In the genomic region with DNA sequence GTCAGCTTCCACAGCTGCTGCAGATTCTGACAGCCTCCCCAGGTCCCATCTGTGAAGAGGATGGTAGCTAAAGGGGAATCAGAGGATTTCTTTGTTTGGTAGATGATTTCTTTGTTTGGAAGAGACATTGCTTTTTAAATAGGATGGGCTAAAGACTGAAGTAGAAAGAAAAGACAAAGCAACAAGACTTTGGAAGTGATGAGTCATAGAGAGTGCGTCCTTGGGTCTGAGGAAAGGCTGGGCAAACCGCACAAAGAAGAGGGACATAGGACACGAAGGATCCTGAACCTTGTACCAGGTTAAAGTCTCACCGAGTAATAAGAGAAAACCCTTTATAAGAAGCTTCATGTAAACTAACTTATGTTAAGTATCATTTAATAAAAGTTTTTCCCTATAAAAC, we compare ENCODE assay signal across 18 cellular contexts. TPM values are rescaled to one million over a fixed set of nuclear protein-coding genes. Genes with fewer than 3 reads are reported as not detected.
DNase-seq lines count a peak whose midpoint lies in the region; ATAC-seq, FAIRE-seq and TF ChIP-seq lines count a peak whose summit lies in the region.
"Had no signal": no experiment of that assay in that cellular context is flagged by ENCODE, and none has a peak within 500 bp of the region (broad histone marks: within the 10 kb centered on the region; RNA-seq: fewer than 3 reads in every experiment).

No MANE protein-coding gene starts in this region.

- H3K18ac ChIP-seq in H9 (ENCODE audit: insufficient read length, low read depth, low read length), result no peak overlapping the region

- no peak for DNase-seq in H9
- DNase-seq in astrocyte of the hippocampus (ENCODE audit: low read depth, low spot score), result peak; percentile 20
- peak; percentile 17 for DNase-seq in endothelial cell of umbilical vein (ENCODE audit: low read depth, low spot score)
- peak; percentile 5 for DNase-seq in renal cortical epithelial cell (ENCODE audit: low read depth)
- no peak for DNase-seq in superior temporal gyrus (ENCODE audit: extremely low spot score)
- DNase-seq in T-helper 9 cell, result no peak
- DNase-seq: CD8-positive, alpha-beta T cell; COR-L47; DMS153; DMS79 treated with DMSO at 0.1 percent for 48 hours; EL had no signal

- no peaks in the 10 kb centered on the region for H3K23me2 ChIP-seq in H9 (ENCODE audit: insufficient read length, low read depth, low read length, poor library complexity, severe bottlenecking)

- no peak overlapping the region for H4K91ac ChIP-seq in H9 (ENCODE audit: insufficient read length, low read depth, low read length)

- H3K9me3 Mint-ChIP-seq in H9, result peaks cover 0 to 4% of the 10 kb centered on the region in 2 experiments; a peak in 1 of 5 replicates
- H3K9me3 Mint-ChIP-seq: CD8-positive, alpha-beta T cell had no signal

- no peaks in the 10 kb centered on the region for H4K20me1 ChIP-seq in H9 (ENCODE audit: control insufficient read depth, insufficient read depth, insufficient read length)
- H4K20me1 ChIP-seq in endothelial cell of umbilical vein (replicated peaks; ENCODE audit: control insufficient read depth, extremely low read depth, insufficient read depth, low read length), result no peaks in the 10 kb centered on the region

- H3K9ac ChIP-seq in H9 (ENCODE audit: extremely low read depth, insufficient read length, low read length) (no peak overlapping the region), endothelial cell of umbilical vein (replicated peaks; ENCODE audit: extremely low read depth, insufficient read depth, low read length) (no peak overlapping the region)

- no peaks in the 10 kb centered on the region for H3K9me1 ChIP-seq in endothelial cell of umbilical vein (replicated peaks; ENCODE audit: control insufficient read depth, extremely low read depth, insufficient read depth, low read length)

- no peak overlapping the region for H4K8ac ChIP-seq in H9 (replicated peaks; ENCODE audit: insufficient read length, low read depth, low read length)

- no peak overlapping the region for H2BK12ac ChIP-seq in H9 (ENCODE audit: insufficient read length, low read depth, low read length)

- H3K56ac ChIP-seq in H9 (ENCODE audit: insufficient read length, low read depth, low read length), result no peak overlapping the region

- H3K27ac ChIP-seq in H9 (ENCODE audit: insufficient read length, low read depth, low read length), result no peak overlapping the region
- H3K27ac ChIP-seq in endothelial cell of umbilical vein (ENCODE audit: insufficient read depth, low read depth, low read length), result no peak overlapping the region

- H3K4me3 Mint-ChIP-seq in H9, result no peak overlapping the region
- H3K4me3 Mint-ChIP-seq: CD14-positive monocyte; CD8-positive, alpha-beta T cell had no signal

- H3K79me2 ChIP-seq in H9 (ENCODE audit: insufficient read depth, low read length) (no peaks in the 10 kb centered on the region), endothelial cell of umbilical vein (ENCODE audit: control insufficient read depth, insufficient read depth, low read length) (no peaks in the 10 kb centered on the region)

- H3K27me3 ChIP-seq in H9 (ENCODE audit: insufficient read depth, low read length) (no peaks in the 10 kb centered on the region), endothelial cell of umbilical vein (ENCODE audit: control insufficient read depth in 2 of 2, insufficient read depth in 2 of 2, low read length in 2 of 2) (no peaks in the 10 kb centered on the region)

- H3K4me1 ChIP-seq in H9 (ENCODE audit: insufficient read depth, low read length) (no peaks in the 10 kb centered on the region), endothelial cell of umbilical vein (ENCODE audit: control insufficient read depth, extremely low read depth, insufficient read depth, low read length) (no peaks in the 10 kb centered on the region)

- no peak overlapping the region for H2AK5ac ChIP-seq in H9 (ENCODE audit: insufficient read length, low read length)

- intact Hi-C loops in endothelial cell of umbilical vein (cut with micrococcal nuclease), result no loop called here

- BruUV-seq in endothelial cell of umbilical vein (replicated peaks; lab: Mats Ljungman, UMichigan), result no TSS peak

- no peak overlapping the region for H2BK15ac ChIP-seq in H9 (ENCODE audit: low read depth, low read length)

- TF ChIP-seq CTCF in H9 (conservative IDR thresholded peaks at IDR 0.05), result no peak
- no peak for TF ChIP-seq CTCF in endothelial cell of umbilical vein (IDR thresholded peaks at IDR 0.05; ENCODE audit: extremely low read depth in 1 of 2, insufficient read depth in 1 of 2, low read depth in 1 of 2, low read length in 2 of 2)

- H3K23ac ChIP-seq in H9 (ENCODE audit: insufficient read length, low read depth, low read length), result no peak overlapping the region

- no peaks in the 10 kb centered on the region for H3K36me3 ChIP-seq in endothelial cell of umbilical vein (ENCODE audit: control insufficient read depth in 2 of 2, extremely low read depth in 1 of 2, insufficient read depth in 2 of 2, low read length in 2 of 2)

- H3K9me3 ChIP-seq in H9 (ENCODE audit: control insufficient read depth, low read depth, low read length) (no peaks in the 10 kb centered on the region), endothelial cell of umbilical vein (replicated peaks; ENCODE audit: control insufficient read depth, insufficient read depth, low read length) (no peaks in the 10 kb centered on the region)

- no peak overlapping the region for H3K4ac ChIP-seq in H9 (ENCODE audit: low read depth, low read length)

- H3K4me3 ChIP-seq in endothelial cell of umbilical vein (replicated peaks in 1 of 3; ENCODE audit: insufficient read depth in 1 of 3, low read depth in 1 of 3, low read length in 3 of 3), result no peak overlapping the region

- H3K27me3 Mint-ChIP-seq in H9 (ENCODE audit: low read depth), result no peaks in the 10 kb centered on the region

- dilution Hi-C loops in endothelial cell of umbilical vein (cut with MboI; ENCODE audit: extremely low pct_ligation_motif_present, low sequenced_read_pairs), result no loop called here

- H2AFZ ChIP-seq in H9 (ENCODE audit: low read length) (no peak overlapping the region), endothelial cell of umbilical vein (ENCODE audit: low read depth, low read length) (no peak overlapping the region)

- no peaks in the 10 kb centered on the region for H3K79me1 ChIP-seq in H9 (ENCODE audit: insufficient read depth, low read depth, low read length, poor library complexity, severe bottlenecking)

- TF ChIP-seq POLR2A in endothelial cell of umbilical vein (IDR thresholded peaks at IDR 0.05; ENCODE audit: low read depth, low read length), result no peak

- H3K27ac Mint-ChIP-seq in H9, result peak overlapping the region in 2 of 3 experiments; percentile 2 to 34; a peak in 1 of 7 replicates
- H3K27ac Mint-ChIP-seq: CD14-positive monocyte; CD8-positive, alpha-beta T cell had no signal

- POLR2A ChIA-PET in endothelial cell of umbilical vein (lab: Charles Lee), result no interaction called here

- no peak overlapping the region for H2BK5ac ChIP-seq in H9 (ENCODE audit: insufficient read length, low read length)

- no peak for FAIRE-seq in endothelial cell of umbilical vein (lab: Jason Lieb, UNC)
- FAIRE-seq: D721Med, G401.6, GM12892, HTR-8/SVneo had no signal

- WGBS in H9 (ENCODE audit: extremely low coverage, insufficient read length, low lambda C conversion rate), result no CpG with 5 or more reads among the region's 4 CpGs

- ATAC-seq in GM21447 (IDR thresholded peaks at IDR 0.05; ENCODE audit: unreplicated experiment), result no peak
- ATAC-seq: CD8-positive, alpha-beta T cell; HCT116 had no signal

- H3K4me2 ChIP-seq in H9 (ENCODE audit: insufficient read depth, insufficient read length, low read length) (no peak overlapping the region), endothelial cell of umbilical vein (ENCODE audit: insufficient read depth, low read length) (no peak overlapping the region)

- CTCF ChIA-PET in endothelial cell of umbilical vein (lab: Charles Lee), result interaction anchor here (1.0 to 1.6 kb wide), 3 partner anchors 17 to 37 kb away, joined by 3 to 4 read pairs (median 4); partner anchors contain the start of gene INTU

- H3K4me1 Mint-ChIP-seq in H9, result peaks cover 13 to 16% of the 10 kb centered on the region in 2 experiments
- H3K4me1 Mint-ChIP-seq: CD14-positive monocyte had no signal

- H3T11ph ChIP-seq in H9 (ENCODE audit: low read length), result no peak overlapping the region

- H4K5ac ChIP-seq in H9 (ENCODE audit: insufficient read length, low read depth, low read length), result no peak overlapping the region

- H3K14ac ChIP-seq in H9 (ENCODE audit: insufficient read depth, low read length), result no peak overlapping the region

- H2BK120ac ChIP-seq in H9 (ENCODE audit: low read depth, low read length, poor library complexity, severe bottlenecking), result no peak overlapping the region

- no peak overlapping the region for H2BK20ac ChIP-seq in H9 (ENCODE audit: low read depth, low read length, poor library complexity, severe bottlenecking)

- peaks cover 6 to 12% (median 7%) of the 10 kb centered on the region in 3 experiments; a peak in 6 of 7 replicates for H3K36me3 Mint-ChIP-seq in H9 (ENCODE audit: insufficient read depth in 1 of 3, low read depth in 3 of 3)
- H3K36me3 Mint-ChIP-seq: CD8-positive, alpha-beta T cell had no signal

TF ChIP-seq in endothelial cell of umbilical vein, 7 proteins besides CTCF, POLR2A, EP300 and RAD21:
- TF ChIP-seq EZH2 (IDR thresholded peaks at IDR 0.05; ENCODE audit: borderline replicate concordance, low read depth, low read length, severe bottlenecking) (no peak), JUN (IDR thresholded peaks at IDR 0.05; ENCODE audit: borderline replicate concordance, insufficient read depth, insufficient read length, low read depth) (peak; percentile 6), FOS (IDR thresholded peaks at IDR 0.05; ENCODE audit: borderline replicate concordance, insufficient read depth, low read length) (peak; percentile 16)

RNA-seq across cellular contexts. Expression of gene INTU, which starts 27.7 kb away (rescaled TPM):
- total RNA-seq in H9 (2021) (10.7 and 11.4 TPM in 2 replicates), endothelial cell of umbilical vein (4.3 and 5.4 TPM in 2 replicates), renal cortical epithelial cell (4.2 and 12.0 TPM in 2 replicates)
- polyA plus RNA-seq in endothelial cell of umbilical vein, result 1.2 and 1.4 TPM in 2 replicates
- polyA plus RNA-seq in endothelial cell of umbilical vein (2011; cell fraction: cytosol; rRNA removed), result 0.94 and 1.2 TPM in 2 replicates
- polyA plus RNA-seq in endothelial cell of umbilical vein (2011; cell fraction: nucleus; rRNA removed), result 9.1 and 13.5 TPM in 2 replicates
- 2.2 and 2.5 TPM in 2 replicates for polyA plus RNA-seq in endothelial cell of umbilical vein (2012)
- 6.4 and 7.4 TPM in 2 replicates for polyA minus RNA-seq in endothelial cell of umbilical vein
- 3.9 TPM for polyA minus RNA-seq in endothelial cell of umbilical vein (2011; cell fraction: cytosol; rRNA and poly(A)+ RNA removed)
- polyA minus RNA-seq in endothelial cell of umbilical vein (2011; cell fraction: nucleus; rRNA and poly(A)+ RNA removed), result 7.6 and 11.6 TPM in 2 replicates

Comparison
In these comparisons a context has a peak if more than half of its experiments do, and no peak if none do; other contexts are left out.
1. DNase-seq: peak in astrocyte of the hippocampus (single experiment), endothelial cell of umbilical vein (single experiment) and renal cortical epithelial cell (single experiment); none in H9 (single experiment), superior temporal gyrus (single experiment) and T-helper 9 cell (single experiment).